In the genomic region with DNA sequence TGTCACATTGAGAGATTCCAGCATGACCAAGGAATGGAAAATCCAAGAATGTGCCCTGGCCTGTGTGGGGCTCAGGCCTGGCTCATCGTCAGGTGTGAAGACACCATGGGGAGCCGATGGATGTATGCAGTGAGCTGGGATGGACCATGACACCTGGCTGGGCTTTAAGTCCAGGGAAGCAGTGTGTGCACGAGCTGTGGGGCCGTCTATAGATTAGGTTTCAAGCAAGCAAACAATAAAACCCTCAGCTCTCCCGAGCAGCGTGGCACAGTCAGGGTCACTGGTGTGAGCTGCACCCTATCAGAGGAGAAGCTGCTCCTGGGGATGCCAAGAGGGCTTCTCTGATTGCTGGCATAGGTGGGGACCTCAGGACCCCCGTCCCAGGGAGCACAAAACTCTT, we compare ENCODE assay signal across 20 cellular contexts. TPM values are rescaled to one million over a fixed set of nuclear protein-coding genes. Genes with fewer than 3 reads are reported as not detected.
DNase-seq lines count a peak whose midpoint lies in the region; ATAC-seq and TF ChIP-seq lines count a peak whose summit lies in the region.
"Had no signal": no experiment of that assay in that cellular context is flagged by ENCODE, and none has a peak within 500 bp of the region (broad histone marks: within the 10 kb centered on the region; RNA-seq: fewer than 3 reads in every experiment).

No MANE protein-coding gene starts in this region.

- POLR2A ChIA-PET in RWPE1 (lab: Yijun Ruan, JAX; ENCODE audit: low non-redundant PET), result no interaction called here

- H3K27me3 Mint-ChIP-seq in chondrocyte (ENCODE audit: low read depth) (no peaks in the 10 kb centered on the region), nephron progenitor cell (ENCODE audit: low read depth, poor library complexity) (peaks cover 3% of the 10 kb centered on the region)
- H3K27me3 Mint-ChIP-seq: CD4-positive, CD25-positive, alpha-beta regulatory T cell; CD8-positive, alpha-beta memory T cell had no signal

- DNase-seq in RWPE1 (ENCODE audit: low spot score) (no peak), chondrocyte (ENCODE audit: low spot score) (peak; percentile 33), nephron progenitor cell (no peak), gastrocnemius medialis (no peak), Peyer's patch (no peak), omental fat pad (ENCODE audit: low spot score) (no peak)
- DNase-seq: ACHN; BE2C; C1 segment of cervical spinal cord; CD4-positive, CD25-positive, alpha-beta regulatory T cell; CD8-positive, alpha-beta memory T cell; COR-L47; DMS 273 treated with DMSO at 0.1 percent for 48 hours; DMS53; DND-41; EL; GOT3; H7 had no signal

- peaks cover 36 to 52% of the 10 kb centered on the region in 2 donors for H3K4me1 ChIP-seq in gastrocnemius medialis
- peaks cover 0 to 10% (median 0%) of the 10 kb centered on the region in 4 donors for H3K4me1 ChIP-seq in Peyer's patch
- H3K4me1 ChIP-seq: BE2C had no signal

- CTCF ChIA-PET in RWPE1 (lab: Yijun Ruan, JAX), result interaction anchor here (0.9 kb wide), 1 partner anchor 51 kb away, joined by 3 read pairs; the partner anchor contains the start of gene DLG5

- H3K27me3 ChIP-seq in gastrocnemius medialis (no peaks in the 10 kb centered on the region), Peyer's patch (no peaks in the 10 kb centered on the region)
- H3K27me3 ChIP-seq: BE2C had no signal

- H3K9me3 ChIP-seq in gastrocnemius medialis, result no peaks in the 10 kb centered on the region
- no peaks in the 10 kb centered on the region for H3K9me3 ChIP-seq in Peyer's patch
- H3K9me3 ChIP-seq: BE2C had no signal

- peaks cover 21% of the 10 kb centered on the region for H3K4me1 Mint-ChIP-seq in chondrocyte (ENCODE audit: low read depth)
- peaks cover 18% of the 10 kb centered on the region for H3K4me1 Mint-ChIP-seq in nephron progenitor cell

- H3K4me3 ChIP-seq in gastrocnemius medialis (no peak overlapping the region), Peyer's patch (no peak overlapping the region)
- H3K4me3 ChIP-seq: GM12878 had no signal

- H3K36me3 Mint-ChIP-seq in chondrocyte (ENCODE audit: low read depth) (peaks cover 30% of the 10 kb centered on the region), nephron progenitor cell (ENCODE audit: low read depth) (peaks cover 33% of the 10 kb centered on the region)

- TF ChIP-seq POLR2A in gastrocnemius medialis (IDR thresholded peaks at IDR 0.05), result no peak
- no peak for TF ChIP-seq POLR2A in Peyer's patch (IDR thresholded peaks at IDR 0.05)

- TF ChIP-seq CTCF in RWPE1 (conservative IDR thresholded peaks at IDR 0.05; ENCODE audit: low read depth), result no peak
- TF ChIP-seq CTCF in chondrocyte (IDR thresholded peaks at IDR 0.05), result no peak
- TF ChIP-seq CTCF in nephron progenitor cell (IDR thresholded peaks at IDR 0.05), result no peak
- TF ChIP-seq CTCF in gastrocnemius medialis (IDR thresholded peaks at IDR 0.05 in 4 of 5, conservative IDR thresholded peaks at IDR 0.05 in 1 of 5), result no peak
- no peak for TF ChIP-seq CTCF in Peyer's patch (IDR thresholded peaks at IDR 0.05)
- no peak for TF ChIP-seq CTCF in omental fat pad (IDR thresholded peaks at IDR 0.05)

- H3K27ac ChIP-seq in RWPE1 (peak overlapping the region; percentile 32; the same call in 1 of the 2 replicates), gastrocnemius medialis (peak overlapping the region; percentile 73 to 95 (median 90)), Peyer's patch (no peak overlapping the region)

- H3K9me3 Mint-ChIP-seq in chondrocyte (ENCODE audit: low read depth), result no peaks in the 10 kb centered on the region
- H3K9me3 Mint-ChIP-seq in nephron progenitor cell, result no peaks in the 10 kb centered on the region
- H3K9me3 Mint-ChIP-seq: CD4-positive, CD25-positive, alpha-beta regulatory T cell; CD8-positive, alpha-beta memory T cell had no signal

- ATAC-seq in gastrocnemius medialis (no peak), HG03354 (IDR thresholded peaks at IDR 0.05; ENCODE audit: poor library complexity, severe bottlenecking, unreplicated experiment) (no peak), omental fat pad (ENCODE audit: low FRiP score) (no peak)
- ATAC-seq: GM12878 had no signal

- no peak overlapping the region for H3K27ac Mint-ChIP-seq in chondrocyte (ENCODE audit: unreplicated experiment)
- peak overlapping the region; percentile 34 for H3K27ac Mint-ChIP-seq in nephron progenitor cell

- H3K4me3 Mint-ChIP-seq in chondrocyte (ENCODE audit: unreplicated experiment) (no peak overlapping the region), nephron progenitor cell (no peak overlapping the region)
- H3K4me3 Mint-ChIP-seq: CD4-positive, CD25-positive, alpha-beta regulatory T cell; CD8-positive, alpha-beta memory T cell had no signal

- in situ Hi-C loops in gastrocnemius medialis (cut with MboI; ENCODE audit: low sequenced_read_pairs in 4 of 4), result no loop called here

- intact Hi-C loops in gastrocnemius medialis (cut with DNase I; ENCODE audit: low total_unique reads), result no loop called here

- H3K36me3 ChIP-seq in gastrocnemius medialis, result peaks cover 0 to 47% of the 10 kb centered on the region in 2 donors
- H3K36me3 ChIP-seq in Peyer's patch, result peaks cover 0 to 54% (median 0%) of the 10 kb centered on the region in 3 donors

RNA-seq across cellular contexts. Expression of gene DLG5, which starts 50.5 kb away (rescaled TPM):
- total RNA-seq in chondrocyte (60.5 to 71.1 TPM (median 62.1 TPM) in 3 replicates), gastrocnemius medialis (10 to 100 TPM; 28.6 to 51.2 (median 40.3) TPM), Peyer's patch (100 to 1,000 TPM in 1 of 4 donors, 10 to 100 TPM in 3; 40.6 to 134 (median 61.5) TPM), omental fat pad (10 to 100 TPM; 28.1 to 42.7 (median 38.3) TPM)

RNA-seq across cellular contexts. Expression of gene POLR3A, which starts 52.3 kb away (rescaled TPM):
- total RNA-seq in chondrocyte (13.1 to 17.4 TPM (median 13.9 TPM) in 3 replicates), gastrocnemius medialis (10 to 100 TPM; 11.0 to 17.4 (median 15.5) TPM), Peyer's patch (10 to 100 TPM; 19.8 to 24.3 (median 22.2) TPM), omental fat pad (10 to 100 TPM in 3 of 4 donors, 1 to 10 TPM in 1; 9.6 to 18.5 (median 13.0) TPM)

RNA-seq across cellular contexts. Expression of gene RPS24, which starts 56.6 kb away (rescaled TPM):
- 747 to 937 TPM (median 759 TPM) in 3 replicates for total RNA-seq in chondrocyte
- 1,000 to 10,000 TPM; 2,147 to 2,545 (median 2,404) TPM for total RNA-seq in gastrocnemius medialis
- 1,000 to 10,000 TPM in 3 of 4 donors, 100 to 1,000 TPM in 1; 999 to 2,177 (median 1,337) TPM for total RNA-seq in Peyer's patch
- 1,000 to 10,000 TPM; 2,373 to 2,736 (median 2,495) TPM for total RNA-seq in omental fat pad

Comparison
In these comparisons a context has a peak if more than half of its experiments do, and no peak if none do; other contexts are left out.
1. H3K27ac ChIP-seq: peak in RWPE1 (single experiment) and gastrocnemius medialis (4 of 4); none in Peyer's patch (0 of 4).